1 cellular context compared by ENCODE assay signal in genomic region chr5:159338143-159338542, GRCh38.
TF ChIP-seq lines count a peak whose summit lies in the region.

No MANE protein-coding gene starts in this region.

TF ChIP-seq in IMR-90, 13 proteins besides CTCF, POLR2A, EP300 and RAD21:
- TF ChIP-seq ELK1 (IDR thresholded peaks at IDR 0.05; ENCODE audit: borderline replicate concordance, low read depth, low read length) (no peak), FOS (IDR thresholded peaks at IDR 0.05; ENCODE audit: low read depth, low read length) (no peak), CHD1 (IDR thresholded peaks at IDR 0.05; ENCODE audit: low read depth, low read length) (no peak), MAFK (IDR thresholded peaks at IDR 0.05; ENCODE audit: low read depth, low read length) (no peak), NFE2L2 (IDR thresholded peaks at IDR 0.05; ENCODE audit: low read depth, low read length) (no peak), RFX5 (IDR thresholded peaks at IDR 0.05; ENCODE audit: low read depth, low read length) (no peak), MAZ (IDR thresholded peaks at IDR 0.05; ENCODE audit: borderline replicate concordance, low read depth, low read length) (no peak), BHLHE40 (IDR thresholded peaks at IDR 0.05; ENCODE audit: low read depth, low read length) (no peak), SMC3 (IDR thresholded peaks at IDR 0.05; ENCODE audit: low read depth, low read length) (no peak), MXI1 (IDR thresholded peaks at IDR 0.05; ENCODE audit: borderline replicate concordance, low read depth, low read length) (no peak)
